In genomic region chr5:39501403-39501802, GRCh38 we compare ENCODE assay signal across 12 cellular contexts.
DNase-seq lines count a peak whose midpoint lies in the region; ATAC-seq and TF ChIP-seq lines count a peak whose summit lies in the region.
"Had no signal": no experiment of that assay in that cellular context is flagged by ENCODE, and none has a peak within 500 bp of the region (broad histone marks: within the 10 kb centered on the region; RNA-seq: fewer than 3 reads in every experiment).

No MANE protein-coding gene starts in this region.

- H3K27ac Mint-ChIP-seq in activated CD8-positive, alpha-beta T cell treated with anti-CD3 and anti-CD28 coated beads for 36 hours = no peak overlapping the region

- TF ChIP-seq CTCF in fibroblast of villous mesenchyme (IDR thresholded peaks at IDR 0.05; ENCODE audit: insufficient read depth, low read depth, low read length) = no peak
- no peak for TF ChIP-seq CTCF in activated CD8-positive, alpha-beta T cell treated with anti-CD3 and anti-CD28 coated beads for 36 hours (IDR thresholded peaks at IDR 0.05)

- peaks cover 6% of the 10 kb centered on the region for H3K27me3 Mint-ChIP-seq in activated CD8-positive, alpha-beta T cell treated with anti-CD3 and anti-CD28 coated beads for 36 hours

- CTCF ChIA-PET in activated CD8-positive, alpha-beta T cell treated with anti-CD3 and anti-CD28 coated beads for 36 hours (lab: Charles Lee) = interaction anchor here (1.0 kb wide), 1 partner anchor 19 kb away, joined by 3 read pairs; no protein-coding TSS in a partner anchor

- no peak overlapping the region for H3K4me3 ChIP-seq in fibroblast of villous mesenchyme (ENCODE audit: low read depth, low read length)

- H3K4me3 Mint-ChIP-seq in activated CD8-positive, alpha-beta T cell treated with anti-CD3 and anti-CD28 coated beads for 36 hours = no peak overlapping the region

- H3K9me3 Mint-ChIP-seq in activated CD8-positive, alpha-beta T cell treated with anti-CD3 and anti-CD28 coated beads for 36 hours = no peaks in the 10 kb centered on the region

- intact Hi-C loops in activated CD8-positive, alpha-beta T cell treated with anti-CD3 and anti-CD28 coated beads for 36 hours (cut with micrococcal nuclease) = no loop called here

- H3K4me1 Mint-ChIP-seq in activated CD8-positive, alpha-beta T cell treated with anti-CD3 and anti-CD28 coated beads for 36 hours (ENCODE audit: low read depth) = no peaks in the 10 kb centered on the region

- H3K36me3 Mint-ChIP-seq in activated CD8-positive, alpha-beta T cell treated with anti-CD3 and anti-CD28 coated beads for 36 hours (ENCODE audit: low read depth) = no peaks in the 10 kb centered on the region

- ATAC-seq in activated CD8-positive, alpha-beta T cell treated with anti-CD3 and anti-CD28 coated beads for 36 hours = no peak
- ATAC-seq in HG02852 (IDR thresholded peaks at IDR 0.05; ENCODE audit: unreplicated experiment) = no peak
- ATAC-seq in HG03139 (IDR thresholded peaks at IDR 0.05; ENCODE audit: unreplicated experiment) = no peak

- POLR2A ChIA-PET in activated CD8-positive, alpha-beta T cell treated with anti-CD3 and anti-CD28 coated beads for 36 hours (lab: Charles Lee) = no interaction called here

- DNase-seq in AG20443 (ENCODE audit: low spot score) (peak; percentile 84), SHP77 treated with DMSO at 0.1 percent for 48 hours (lab: John Stamatoyannopoulos, UW) (peak; percentile 68), fibroblast of villous mesenchyme (ENCODE audit: low read depth) (peak; percentile 62), pulmonary artery endothelial cell (ENCODE audit: low read depth, low spot score) (peak; percentile 43), SW480 (ENCODE audit: low spot score) (no peak)
- no peak for DNase-seq in activated CD8-positive, alpha-beta T cell treated with anti-CD3 and anti-CD28 coated beads for 36 hours
- DNase-seq: KBM-7; NCI-H510A treated with DMSO at 0.1 percent for 48 hours; stimulated activated naive CD4-positive, alpha-beta T cell; T-helper 2 cell had no signal

Comparison
In these comparisons a context has a peak if more than half of its experiments do, and no peak if none do; other contexts are left out.
1. DNase-seq: peak in AG20443 (single experiment), SHP77 treated with DMSO at 0.1 percent for 48 hours (single experiment), fibroblast of villous mesenchyme (single experiment) and pulmonary artery endothelial cell (single experiment); none in activated CD8-positive, alpha-beta T cell treated with anti-CD3 and anti-CD28 coated beads for 36 hours (single experiment) and SW480 (single experiment).